ENCODE assay signal across 13 cellular contexts in the genomic region with DNA sequence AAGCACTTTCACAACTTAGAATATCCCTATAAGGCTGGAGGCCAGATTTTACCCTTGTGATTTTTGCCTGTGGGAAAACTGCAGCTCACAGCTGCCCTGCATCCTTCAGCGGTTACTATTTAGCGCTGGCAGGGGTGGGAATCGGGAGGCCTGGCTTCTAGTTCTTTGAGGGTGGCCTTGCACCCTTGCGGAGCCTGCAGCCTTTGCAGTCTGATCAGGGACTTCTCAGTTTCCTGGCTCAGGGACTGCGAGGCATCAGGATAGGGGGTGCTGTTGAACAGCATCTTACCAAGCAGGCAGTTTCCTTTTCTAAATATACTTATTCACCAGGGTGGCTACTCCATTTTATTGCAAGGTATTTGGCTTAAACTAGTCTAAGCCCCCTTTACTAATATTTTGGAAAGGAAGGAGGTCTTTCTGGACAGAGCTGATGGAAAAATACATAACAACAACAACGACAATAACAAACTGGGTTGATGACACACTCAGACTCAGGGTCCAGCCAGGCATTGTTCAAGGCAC. TPM values are rescaled to one million over a fixed set of nuclear protein-coding genes. Genes with fewer than 3 reads are reported as not detected.
A peak's percentile ranks its signal among the peaks of the same experiment; 100 is the strongest.
DNase-seq lines count a peak whose midpoint lies in the region; ATAC-seq and TF ChIP-seq lines count a peak whose summit lies in the region.
"Had no signal": no experiment of that assay in that cellular context is flagged by ENCODE, and none has a peak within 500 bp of the region (broad histone marks: within the 10 kb centered on the region; RNA-seq: fewer than 3 reads in every experiment).

No MANE protein-coding gene starts in this region.

- BruUV-seq in PC-3 (replicated peaks; lab: Mats Ljungman, UMichigan) = no TSS peak

- no peaks in the 10 kb centered on the region for H3K9me3 ChIP-seq in PC-3 (ENCODE audit: low read length)
- H3K9me3 ChIP-seq: psoas muscle had no signal

- DNase-seq in EH (ENCODE audit: low read depth) (peak; percentile 36), PC-3 (no peak), head of caudate nucleus (peak in 38 of 42 donors; percentile 21 to 81 (median 53)), ACHN (no peak), cerebellar nuclear complex (lab: John Stamatoyannopoulos, UW) (no peak), AG08396 (ENCODE audit: low spot score) (no peak)
- DNase-seq: activated T-cell treated with anti-CD3 and anti-CD28 coated beads, Interleukin-2, amount 50 U/mL, for 1 hour; islet precursor cell; NCI-H446 had no signal

- no peaks in the 10 kb centered on the region for H3K27me3 ChIP-seq in PC-3 (ENCODE audit: low read length)

- H3K4me2 ChIP-seq in PC-3 (ENCODE audit: low read length) = no peak overlapping the region

- intact Hi-C loops in PC-3 (cut with micrococcal nuclease) = no loop called here
- intact Hi-C loops in head of caudate nucleus (cut with DNase I) = no loop called here

- in situ Hi-C loops in ACHN (cut with HindIII; ENCODE audit: low pct_ligation_motif_present, low pct_unique_long_range_greater_than_20kb, low sequenced_read_pairs) = no loop called here

- peak; percentile 8; the same call in 1 of the 2 replicates for TF ChIP-seq CTCF in 22Rv1 (IDR thresholded peaks at IDR 0.05)
- peak; percentile 41; the same call in 1 of the 2 replicates for TF ChIP-seq CTCF in PC-3 (conservative IDR thresholded peaks at IDR 0.05; ENCODE audit: low read depth, low read length)

- H4K20me1 ChIP-seq in PC-3 (ENCODE audit: low read length) = no peaks in the 10 kb centered on the region

- H2AFZ ChIP-seq in PC-3 (ENCODE audit: low read length) = no peak overlapping the region

- H3K27ac ChIP-seq in 22Rv1 = no peak overlapping the region
- H3K27ac ChIP-seq in PC-3 (ENCODE audit: low read length) = no peak overlapping the region
- H3K27ac ChIP-seq: psoas muscle had no signal

- peaks cover 6% of the 10 kb centered on the region for H3K4me1 ChIP-seq in PC-3 (ENCODE audit: insufficient read depth, low read length)

- POLR2A ChIA-PET in PC-3 (lab: Charles Lee; ENCODE audit: unreplicated experiment) = no interaction called here

- H3K79me2 ChIP-seq in PC-3 (ENCODE audit: low read length) = no peaks in the 10 kb centered on the region

- H3K4me3 ChIP-seq in PC-3 (ENCODE audit: low read length) = no peak overlapping the region
- H3K4me3 ChIP-seq: psoas muscle had no signal

- no peak overlapping the region for H3K9ac ChIP-seq in PC-3 (ENCODE audit: low read length)

- CTCF ChIA-PET in PC-3 (lab: Charles Lee) = no interaction called here

- no peaks in the 10 kb centered on the region for H3F3A ChIP-seq in PC-3 (ENCODE audit: low read length, unreplicated experiment)

- no peak for ATAC-seq in PC-3
- no peak for ATAC-seq in activated CD4-positive, CD25-positive, alpha-beta regulatory T cell treated with anti-CD3 and anti-CD28 coated beads, Interleukin-2, amount 50 U/mL, for 24 hours

- H3K36me3 ChIP-seq in PC-3 (ENCODE audit: low read depth, low read length) = peaks cover 8% of the 10 kb centered on the region; the same call in 1 of the 2 replicates

- no peaks in the 10 kb centered on the region for H3K9me2 ChIP-seq in PC-3 (replicated peaks; ENCODE audit: low read length)

RNA-seq across cellular contexts. Expression of a gene that starts 2.9 kb away (rescaled TPM):
- 0.33 TPM in 1 of 2 replicates, not detected in the other for total RNA-seq in PC-3 (2014; rRNA removed)

RNA-seq across cellular contexts. Expression of a gene that starts 10.6 kb away (rescaled TPM):
- total RNA-seq in PC-3 (2014; rRNA removed) = not detected in 2 replicates
- total RNA-seq: T-helper 1 cell treated with Interleukin-12 subunit alpha and Interleukin-12 subunit beta and Interleukin-4 antibody, amounts not matched to agents 30 ng/mL and 1 ng/mL, for 36 hours had no signal

RNA-seq across cellular contexts. Expression of a gene that starts 17.2 kb away (rescaled TPM):
- total RNA-seq in PC-3 (2014; rRNA removed) = not detected in 2 replicates
- total RNA-seq: T-helper 1 cell treated with Interleukin-12 subunit alpha and Interleukin-12 subunit beta and Interleukin-4 antibody, amounts not matched to agents 30 ng/mL and 1 ng/mL, for 36 hours had no signal

RNA-seq across cellular contexts. Expression of a gene that starts 48.6 kb away (rescaled TPM):
- not detected in 2 replicates for total RNA-seq in PC-3 (2014; rRNA removed)
- total RNA-seq: psoas muscle; T-helper 1 cell treated with Interleukin-12 subunit alpha and Interleukin-12 subunit beta and Interleukin-4 antibody, amounts not matched to agents 30 ng/mL and 1 ng/mL, for 36 hours had no signal

RNA-seq across cellular contexts. Expression of a gene that starts 52.5 kb away (rescaled TPM):
- 86.5 and 89.5 TPM in 2 replicates for total RNA-seq in PC-3 (2014; rRNA removed)

Comparison
In these comparisons a context has a peak if more than half of its experiments do, and no peak if none do; other contexts are left out.
1. DNase-seq: peak in EH (single experiment) and head of caudate nucleus (38 of 42); none in PC-3 (single experiment), ACHN (single experiment), cerebellar nuclear complex (0 of 2) and AG08396 (single experiment).